ENCODE assay signal across 8 cellular contexts in the genomic region with DNA sequence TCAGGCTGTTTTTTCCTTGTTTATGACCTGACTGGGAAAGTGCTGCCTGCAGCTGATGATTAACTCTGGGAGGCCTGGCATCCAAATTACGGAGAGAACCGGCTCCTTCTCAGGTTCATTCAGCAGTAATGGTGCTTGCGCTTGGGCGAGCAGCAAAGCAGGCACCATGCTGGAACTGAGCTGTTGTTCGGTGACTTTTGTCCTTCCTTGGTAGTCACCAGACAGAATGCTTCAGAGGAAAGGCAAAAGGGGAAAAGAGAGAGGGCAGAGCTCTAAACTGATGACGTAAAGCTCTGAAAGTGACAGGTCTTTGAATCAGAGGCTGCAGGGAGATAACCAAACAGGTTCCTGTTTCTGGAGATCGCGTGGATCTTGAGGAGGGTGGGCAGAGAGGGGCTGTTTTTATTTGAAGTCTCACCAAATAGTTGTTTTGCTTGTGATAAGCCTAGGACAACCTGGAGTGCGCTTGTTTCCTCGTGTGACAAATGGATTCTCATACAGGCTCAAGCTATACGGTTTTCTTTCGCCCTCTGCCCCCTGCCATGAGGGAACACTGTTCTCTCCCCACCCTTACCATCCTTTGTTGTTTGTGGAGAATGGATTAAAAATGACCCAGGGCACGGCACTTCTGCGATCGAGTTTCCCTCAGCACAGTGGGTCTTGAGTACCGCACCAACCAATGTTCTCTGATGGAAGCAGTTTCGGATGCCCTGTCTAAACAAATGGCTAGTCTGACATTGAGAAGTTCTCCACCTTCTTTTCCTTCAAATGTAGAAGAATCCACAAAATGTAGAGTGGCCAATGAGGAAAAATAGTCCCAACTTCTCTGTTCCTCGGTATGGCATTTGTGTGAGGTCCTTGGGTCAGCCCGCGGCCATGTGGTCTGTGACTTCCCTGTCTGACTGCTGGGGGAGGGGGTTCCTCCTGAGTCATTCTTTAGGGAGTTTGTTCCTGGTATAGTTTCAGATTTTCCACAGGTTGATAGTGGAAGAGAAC. TPM values are rescaled to one million over a fixed set of nuclear protein-coding genes. Genes with fewer than 3 reads are reported as not detected.
DNase-seq lines count a peak whose midpoint lies in the region; ATAC-seq and TF ChIP-seq lines count a peak whose summit lies in the region.

No MANE protein-coding gene starts in this region.

- peak overlapping the region; percentile 98 for H3K27ac Mint-ChIP-seq in effector memory CD8-positive, alpha-beta T cell

- H3K23ac ChIP-seq in neuronal stem cell (ENCODE audit: low read depth, low read length, poor library complexity): no peak overlapping the region

- no peak overlapping the region for H3K18ac ChIP-seq in neuronal stem cell (ENCODE audit: low read length)

- H2AK5ac ChIP-seq in neuronal stem cell (ENCODE audit: low read depth, low read length): no peak overlapping the region

- H2AFZ ChIP-seq in OCI-LY1 (ENCODE audit: low read length) (peak overlapping the region; percentile 36), neuronal stem cell (ENCODE audit: low read length) (peak overlapping the region; percentile 6)

- peaks cover 12% of the 10 kb centered on the region for H3K36me3 Mint-ChIP-seq in effector memory CD8-positive, alpha-beta T cell (ENCODE audit: insufficient read depth)

- no peak overlapping the region for H2BK12ac ChIP-seq in neuronal stem cell (ENCODE audit: low read length)

- no peaks in the 10 kb centered on the region for H3K9me3 Mint-ChIP-seq in effector memory CD8-positive, alpha-beta T cell

- H4K20me1 ChIP-seq in OCI-LY1 (ENCODE audit: insufficient read depth, low read length): no peaks in the 10 kb centered on the region

- H3K4me3 ChIP-seq in OCI-LY1 (ENCODE audit: low read depth, low read length, poor library complexity, severe bottlenecking): peak overlapping the region; percentile 71
- no peak overlapping the region for H3K4me3 ChIP-seq in neuronal stem cell (ENCODE audit: low read length in 2 of 2)

- no peak overlapping the region for H3K14ac ChIP-seq in neuronal stem cell (ENCODE audit: low read length)

- no peak overlapping the region for H3K4ac ChIP-seq in neuronal stem cell (ENCODE audit: low read length)

- peak overlapping the region; percentile 88 to 94 for H3K4me3 Mint-ChIP-seq in effector memory CD8-positive, alpha-beta T cell

- H2BK15ac ChIP-seq in neuronal stem cell (ENCODE audit: low read length): no peak overlapping the region

- no peak overlapping the region for H4K8ac ChIP-seq in neuronal stem cell (ENCODE audit: low read depth, low read length)

- no peaks in the 10 kb centered on the region for H3K9me3 ChIP-seq in OCI-LY1 (ENCODE audit: low read length)
- peaks cover 3 to 5% of the 10 kb centered on the region in 2 donors for H3K9me3 ChIP-seq in neuronal stem cell (replicated peaks in 1 of 2; ENCODE audit: control insufficient read depth in 2 of 2, insufficient read depth in 1 of 2, low read depth in 1 of 2, low read length in 2 of 2)

- DNase-seq in effector memory CD8-positive, alpha-beta T cell: no peak
- no peak for DNase-seq in neuronal stem cell (ENCODE audit: low spot score)
- no peak for DNase-seq in GM19240 (ENCODE audit: insufficient read length, low spot score)
- DNase-seq in NCI-H128 (lab: John Stamatoyannopoulos, UW; ENCODE audit: unreplicated experiment): no peak
- no peak for DNase-seq in cerebellar cortex (ENCODE audit: low spot score)

- peak overlapping the region; percentile 84 for H3K9ac ChIP-seq in OCI-LY1 (ENCODE audit: low read length)
- H3K9ac ChIP-seq in neuronal stem cell (ENCODE audit: low read depth, low read length, poor library complexity): no peak overlapping the region

- no peak overlapping the region for H2BK120ac ChIP-seq in neuronal stem cell (ENCODE audit: low read depth, low read length)

- WGBS in neuronal stem cell (ENCODE audit: extremely low coverage in 2 of 2, insufficient read length in 2 of 2, insufficient replicate concordance in 1 of 2), 2 donors: no CpG with 5 or more reads among the region's 20 CpGs

- H3K79me2 ChIP-seq in OCI-LY1 (ENCODE audit: insufficient read depth, low read length): peaks cover 17% of the 10 kb centered on the region

- no peaks in the 10 kb centered on the region for H3F3A ChIP-seq in OCI-LY1 (ENCODE audit: insufficient read depth, low read length)

- peaks cover 18 to 23% of the 10 kb centered on the region in 2 donors for H3K4me1 Mint-ChIP-seq in effector memory CD8-positive, alpha-beta T cell (ENCODE audit: low read depth in 2 of 2)

- no peak for TF ChIP-seq CTCF in OCI-LY1 (IDR thresholded peaks at IDR 0.05; ENCODE audit: low read length)

- H3K36me3 ChIP-seq in OCI-LY1 (ENCODE audit: insufficient read depth, low read length) (peaks cover 15% of the 10 kb centered on the region), neuronal stem cell (replicated peaks in 1 of 2; ENCODE audit: control insufficient read depth in 2 of 2, insufficient read depth in 2 of 2, low read length in 2 of 2) (no peaks in the 10 kb centered on the region)

- H2BK5ac ChIP-seq in neuronal stem cell (ENCODE audit: low read length): no peak overlapping the region

- no peaks in the 10 kb centered on the region for H3K27me3 Mint-ChIP-seq in effector memory CD8-positive, alpha-beta T cell

- no peaks in the 10 kb centered on the region for H3K27me3 ChIP-seq in OCI-LY1 (ENCODE audit: insufficient read depth, low read length)
- H3K27me3 ChIP-seq in neuronal stem cell (ENCODE audit: control insufficient read depth in 3 of 3, insufficient read depth in 3 of 3, low read depth in 1 of 3, low read length in 3 of 3): peaks cover 0 to 7% (median 0%) of the 10 kb centered on the region in 3 experiments

- ATAC-seq in GM18519 (IDR thresholded peaks at IDR 0.05; ENCODE audit: low FRiP score, unreplicated experiment) (peak; percentile 31), HG02610 (IDR thresholded peaks at IDR 0.05; ENCODE audit: unreplicated experiment) (peak; percentile 35)
- ATAC-seq in effector memory CD8-positive, alpha-beta T cell (replicated peaks): no peak

- H3K4me1 ChIP-seq in OCI-LY1 (ENCODE audit: insufficient read depth, low read length, severe bottlenecking): peaks cover 50% of the 10 kb centered on the region
- peaks cover 0 to 8% of the 10 kb centered on the region in 2 donors for H3K4me1 ChIP-seq in neuronal stem cell (ENCODE audit: control insufficient read depth in 2 of 2, insufficient read depth in 1 of 2, low read depth in 1 of 2, low read length in 2 of 2)

- H3K79me1 ChIP-seq in neuronal stem cell (ENCODE audit: low read depth, low read length): no peaks in the 10 kb centered on the region

- H3K27ac ChIP-seq in OCI-LY1 (ENCODE audit: low read depth, low read length, poor library complexity, severe bottlenecking) (peak overlapping the region; percentile 97), neuronal stem cell (replicated peaks; ENCODE audit: low read length) (no peak overlapping the region)

- H4K91ac ChIP-seq in neuronal stem cell (ENCODE audit: low read depth, low read length, poor library complexity): no peak overlapping the region

- H3K9me2 ChIP-seq in OCI-LY1 (ENCODE audit: low read depth, low read length): no peaks in the 10 kb centered on the region

- H3K4me2 ChIP-seq in OCI-LY1 (ENCODE audit: low read length) (peak overlapping the region; percentile 98), neuronal stem cell (ENCODE audit: insufficient read depth, low read length, poor library complexity, severe bottlenecking) (no peak overlapping the region)

RNA-seq across cellular contexts. Expression of a gene that starts 1.3 kb away (rescaled TPM):
- polyA plus RNA-seq in neuronal stem cell (2013, experiment 1 of 2): 0.01 TPM
- not detected for polyA plus RNA-seq in neuronal stem cell (2013, experiment 2 of 2)
